In genomic region chr2:174681099-174681982, GRCh38 we compare ENCODE assay signal across 8 cellular contexts.
A peak's percentile ranks its signal among the peaks of the same experiment; 100 is the strongest.
DNase-seq lines count a peak whose midpoint lies in the region; ATAC-seq and TF ChIP-seq lines count a peak whose summit lies in the region.

No MANE protein-coding gene starts in this region.

- H2AFZ ChIP-seq in fibroblast of lung (ENCODE audit: low read length), result peak overlapping the region; percentile 75

- H3K9me3 Mint-ChIP-seq in nephron progenitor cell, result no peaks in the 10 kb centered on the region

- H3K27me3 ChIP-seq in RWPE2 (ENCODE audit: insufficient read depth, poor library complexity, severe bottlenecking) (no peaks in the 10 kb centered on the region), fibroblast of lung (ENCODE audit: control insufficient read depth, insufficient read depth, low read length) (no peaks in the 10 kb centered on the region)

- H4K20me1 ChIP-seq in fibroblast of lung (ENCODE audit: control insufficient read depth, extremely low read depth, insufficient read depth, low read length), result no peaks in the 10 kb centered on the region

- ATAC-seq in RWPE2 (ENCODE audit: low read depth) (peak; percentile 31), HG03442 (IDR thresholded peaks at IDR 0.05; ENCODE audit: unreplicated experiment) (no peak)

- H3K27ac ChIP-seq in RWPE2 (ENCODE audit: poor library complexity, severe bottlenecking) (no peak overlapping the region), fibroblast of lung (ENCODE audit: insufficient read depth, low read length) (peak overlapping the region; percentile 67)

- H3K4me1 ChIP-seq in RWPE2 (ENCODE audit: insufficient read depth, poor library complexity, severe bottlenecking) (no peaks in the 10 kb centered on the region), fibroblast of lung (ENCODE audit: control insufficient read depth, extremely low read depth, insufficient read depth, low read length) (no peaks in the 10 kb centered on the region)

- peak overlapping the region; percentile 61 for H3K4me2 ChIP-seq in fibroblast of lung (ENCODE audit: extremely low read depth, insufficient read depth, low read length)

- H3K4me1 Mint-ChIP-seq in nephron progenitor cell, result peaks cover 41% of the 10 kb centered on the region

- peaks cover 9% of the 10 kb centered on the region for H3K36me3 Mint-ChIP-seq in nephron progenitor cell (ENCODE audit: low read depth)

- H3K27ac Mint-ChIP-seq in nephron progenitor cell, result no peak overlapping the region

- H3K9me3 ChIP-seq in RWPE2 (ENCODE audit: severe bottlenecking) (no peaks in the 10 kb centered on the region), fibroblast of lung (ENCODE audit: control insufficient read depth, insufficient read depth, low read depth, low read length) (no peaks in the 10 kb centered on the region)

- TF ChIP-seq CTCF in RWPE2 (IDR thresholded peaks at IDR 0.05; ENCODE audit: poor library complexity, severe bottlenecking), result no peak
- TF ChIP-seq CTCF in fibroblast of lung (conservative IDR thresholded peaks at IDR 0.05 in 1 of 2, IDR thresholded peaks at IDR 0.05 in 1 of 2; ENCODE audit: low read depth in 1 of 2, low read length in 2 of 2), result no peak
- TF ChIP-seq CTCF in nephron progenitor cell (IDR thresholded peaks at IDR 0.05), result no peak

- peak; percentile 8 for DNase-seq in NCI-H345 (lab: John Stamatoyannopoulos, UW)
- DNase-seq in NCI-H345 treated with DMSO at 0.1 percent for 48 hours (lab: John Stamatoyannopoulos, UW; ENCODE audit: unreplicated experiment), result no peak
- DNase-seq in RWPE2 (ENCODE audit: low spot score), result no peak
- DNase-seq in fibroblast of lung (ENCODE audit: low read depth in 2 of 2), result peak; percentile 46
- no peak for DNase-seq in nephron progenitor cell
- DNase-seq in DMS153 treated with DMSO at 0.1 percent for 48 hours (lab: John Stamatoyannopoulos, UW; ENCODE audit: unreplicated experiment), result no peak
- DNase-seq in SW 1271 (lab: John Stamatoyannopoulos, UW), result no peak

- H3K4me3 ChIP-seq in RWPE2 (ENCODE audit: severe bottlenecking) (peak overlapping the region; percentile 64), fibroblast of lung (replicated peaks in 1 of 4; ENCODE audit: control extremely low read depth in 1 of 4, insufficient read depth in 1 of 4, low read depth in 3 of 4, low read length in 4 of 4) (peak overlapping the region; percentile 72 to 89 (median 78))

- peak overlapping the region; percentile 79 for H3K9ac ChIP-seq in fibroblast of lung (ENCODE audit: insufficient read depth, low read length)

- peaks cover 23% of the 10 kb centered on the region for H3K79me2 ChIP-seq in fibroblast of lung (ENCODE audit: control insufficient read depth, insufficient read depth, low read length)

- peaks cover 7% of the 10 kb centered on the region; the same call in 1 of the 2 replicates for H3K36me3 ChIP-seq in RWPE2 (ENCODE audit: low read depth)
- H3K36me3 ChIP-seq in fibroblast of lung (ENCODE audit: control insufficient read depth, insufficient read depth, low read length), result no peaks in the 10 kb centered on the region

- H3K27me3 Mint-ChIP-seq in nephron progenitor cell (ENCODE audit: low read depth, poor library complexity), result peaks cover 28% of the 10 kb centered on the region

- peak overlapping the region; percentile 85 for H3K4me3 Mint-ChIP-seq in nephron progenitor cell

Comparison
In these comparisons a context has a peak if more than half of its experiments do, and no peak if none do; other contexts are left out.
1. DNase-seq: peak in NCI-H345 (single experiment) and fibroblast of lung (2 of 2); none in NCI-H345 treated with DMSO at 0.1 percent for 48 hours (single experiment), RWPE2 (single experiment), nephron progenitor cell (single experiment), DMS153 treated with DMSO at 0.1 percent for 48 hours (single experiment) and SW 1271 (0 of 2).